8 cellular contexts compared by ENCODE assay signal in the genomic region with DNA sequence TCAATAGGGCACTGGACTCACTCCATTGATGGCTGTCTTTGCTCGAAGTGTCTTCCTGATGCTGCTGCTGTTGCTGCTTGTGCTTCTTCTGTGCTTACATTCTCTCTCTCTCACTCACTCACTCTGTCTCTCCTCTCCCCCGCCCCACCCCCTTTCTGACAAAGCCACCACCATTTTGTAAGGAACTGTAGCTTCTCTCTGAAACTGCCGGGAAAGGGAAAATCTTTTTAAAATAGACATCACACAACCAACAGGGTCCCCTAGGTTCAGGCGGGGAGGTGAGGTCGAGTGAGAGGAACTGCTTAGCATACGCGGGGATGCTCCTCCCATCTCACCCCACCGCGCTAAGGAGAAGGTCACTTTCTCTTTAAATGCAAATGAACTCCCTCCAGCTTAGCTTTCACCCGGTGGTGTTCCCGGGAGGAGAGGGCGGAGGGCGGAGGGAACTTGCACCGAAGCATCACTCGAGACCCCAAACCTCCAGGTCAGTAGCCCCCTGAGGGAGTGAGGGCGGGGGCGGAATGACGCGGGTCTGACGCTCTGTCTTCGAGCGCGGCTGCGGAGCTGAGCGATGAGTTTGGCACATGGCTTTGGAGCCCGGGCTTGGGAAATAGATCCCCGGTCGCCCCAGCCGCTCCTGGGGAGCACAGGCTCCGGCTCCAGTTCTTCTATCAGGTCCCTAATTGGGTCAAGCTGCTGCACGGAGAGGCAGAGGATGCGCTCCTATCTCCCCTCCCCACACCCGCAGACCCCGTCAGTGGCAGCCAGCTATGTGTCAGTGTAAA. TPM values are rescaled to one million over a fixed set of nuclear protein-coding genes. Genes with fewer than 3 reads are reported as not detected.
A peak's percentile ranks its signal among the peaks of the same experiment; 100 is the strongest.
DNase-seq lines count a peak whose midpoint lies in the region; ATAC-seq, FAIRE-seq and TF ChIP-seq lines count a peak whose summit lies in the region.

Gene CCDC28B (plus strand): TSS at position 370 of the 785 bp plus-strand sequence. CDS start 1,341 bp downstream, outside the sequence.

- peaks cover 16% of the 10 kb centered on the region for H3K36me3 Mint-ChIP-seq in activated T-cell treated with anti-CD3 and anti-CD28 coated beads, Interleukin-2, amount 50 U/mL, for 4 hours (ENCODE audit: insufficient read depth)
- H3K36me3 Mint-ChIP-seq in stimulated activated naive B cell treated with anti-CD40 and anti-IgM and Interleukin-4, amounts not matched to agents 10 μg/mL and 1 μg/mL and 100 μg/mL, for 72 hours, result peaks cover 42 to 55% of the 10 kb centered on the region in 2 donors

- H3K27ac Mint-ChIP-seq in stimulated activated naive B cell treated with anti-CD40 and anti-IgM and Interleukin-4, amounts not matched to agents 10 μg/mL and 1 μg/mL and 100 μg/mL, for 72 hours, result peak within 1 kb of the TSS; percentile 99

- H3K79me2 ChIP-seq in OCI-LY3 (ENCODE audit: low read length), result peaks cover 23% of the 10 kb centered on the region

- H3K27me3 ChIP-seq in OCI-LY3 (ENCODE audit: low read depth, low read length), result no peaks in the 10 kb centered on the region
- H3K27me3 ChIP-seq in esophagus (ENCODE audit: control insufficient read depth in 1 of 2, insufficient read depth in 2 of 2, low read length in 2 of 2), result no peaks in the 10 kb centered on the region

- peaks cover 40% of the 10 kb centered on the region for H3K4me1 ChIP-seq in OCI-LY3 (ENCODE audit: low read length)
- H3K4me1 ChIP-seq in esophagus (ENCODE audit: control insufficient read depth in 2 of 2, insufficient read depth in 2 of 2, low read length in 1 of 2), result peaks cover 11 to 13% of the 10 kb centered on the region in 2 donors

- FAIRE-seq in D721Med (lab: Jason Lieb, UNC), result no peak

- no peaks in the 10 kb centered on the region for H3K9me3 Mint-ChIP-seq in activated T-cell treated with anti-CD3 and anti-CD28 coated beads, Interleukin-2, amount 50 U/mL, for 4 hours
- no peaks in the 10 kb centered on the region for H3K9me3 Mint-ChIP-seq in stimulated activated naive B cell treated with anti-CD40 and anti-IgM and Interleukin-4, amounts not matched to agents 10 μg/mL and 1 μg/mL and 100 μg/mL, for 72 hours

- peak within 1 kb of the TSS; percentile 86 for H3K4me3 Mint-ChIP-seq in activated T-cell treated with anti-CD3 and anti-CD28 coated beads, Interleukin-2, amount 50 U/mL, for 4 hours
- peak within 1 kb of the TSS; percentile 83 to 91 for H3K4me3 Mint-ChIP-seq in stimulated activated naive B cell treated with anti-CD40 and anti-IgM and Interleukin-4, amounts not matched to agents 10 μg/mL and 1 μg/mL and 100 μg/mL, for 72 hours

- no peaks in the 10 kb centered on the region for H4K20me1 ChIP-seq in OCI-LY3 (ENCODE audit: insufficient read depth, low read length)

- TF ChIP-seq CTCF in D721Med (IDR thresholded peaks at IDR 0.05; ENCODE audit: insufficient read depth, missing control alignments) (no peak), OCI-LY3 (IDR thresholded peaks at IDR 0.05; ENCODE audit: low read depth, low read length) (no peak)

- ATAC-seq in activated T-cell treated with anti-CD3 and anti-CD28 coated beads, Interleukin-2, amount 50 U/mL, for 4 hours, result peak; percentile 45 to 47
- ATAC-seq in stimulated activated naive B cell treated with anti-CD40 and anti-IgM and Interleukin-4, amounts not matched to agents 10 μg/mL and 1 μg/mL and 100 μg/mL, for 72 hours (replicated peaks), result peak; percentile 59 to 61

- WGBS in esophagus, 2 donors, result 0 to 1% methylated on average over 34 of the region's 34 CpGs

- H3K27ac ChIP-seq in OCI-LY3 (ENCODE audit: low read length) (peak within 1 kb of the TSS; percentile 93), esophagus (ENCODE audit: low read depth in 2 of 2, low read length in 1 of 2) (peak within 1 kb of the TSS; percentile 68 to 71)

- peak within 1 kb of the TSS; percentile 81 for H3K4me2 ChIP-seq in OCI-LY3 (ENCODE audit: low read length)

- no peaks in the 10 kb centered on the region for H3K27me3 Mint-ChIP-seq in activated T-cell treated with anti-CD3 and anti-CD28 coated beads, Interleukin-2, amount 50 U/mL, for 4 hours (ENCODE audit: low read depth)
- H3K27me3 Mint-ChIP-seq in stimulated activated naive B cell treated with anti-CD40 and anti-IgM and Interleukin-4, amounts not matched to agents 10 μg/mL and 1 μg/mL and 100 μg/mL, for 72 hours, result no peaks in the 10 kb centered on the region

- H3K4me3 ChIP-seq in OCI-LY3 (ENCODE audit: low read length) (peak within 1 kb of the TSS; percentile 88), esophagus (ENCODE audit: low read depth in 1 of 2, low read length in 2 of 2) (peak within 1 kb of the TSS; percentile 58 to 63)

- DNase-seq in D721Med (ENCODE audit: insufficient read length, low spot score) (peak; percentile 94), HPDE6-E6E7 (ENCODE audit: extremely low spot score) (peak; percentile 58), mucosa of gallbladder (ENCODE audit: low spot score) (peak; percentile 38), cortex of kidney (lab: John Stamatoyannopoulos, UW) (no peak)
- peak; percentile 41 for DNase-seq in activated T-cell treated with anti-CD3 and anti-CD28 coated beads, Interleukin-2, amount 50 U/mL, for 4 hours
- DNase-seq in stimulated activated naive B cell treated with anti-CD40 and anti-IgM and Interleukin-4, amounts not matched to agents 10 μg/mL and 1 μg/mL and 100 μg/mL, for 72 hours, result peak; percentile 77

- H3K9ac ChIP-seq in OCI-LY3 (ENCODE audit: low read length), result peak within 1 kb of the TSS; percentile 76

- peak within 1 kb of the TSS; percentile 38; the same call in 1 of the 2 replicates for H2AFZ ChIP-seq in OCI-LY3 (ENCODE audit: low read depth, low read length)

- H3K9me3 ChIP-seq in OCI-LY3 (ENCODE audit: insufficient read depth, low read length) (no peaks in the 10 kb centered on the region), esophagus (ENCODE audit: control insufficient read depth in 2 of 2, insufficient read depth in 1 of 2, low read depth in 1 of 2, low read length in 1 of 2) (no peaks in the 10 kb centered on the region)

- H3K4me1 Mint-ChIP-seq in activated T-cell treated with anti-CD3 and anti-CD28 coated beads, Interleukin-2, amount 50 U/mL, for 4 hours (ENCODE audit: low read depth), result peaks cover 59% of the 10 kb centered on the region
- peaks cover 51 to 75% of the 10 kb centered on the region in 2 donors for H3K4me1 Mint-ChIP-seq in stimulated activated naive B cell treated with anti-CD40 and anti-IgM and Interleukin-4, amounts not matched to agents 10 μg/mL and 1 μg/mL and 100 μg/mL, for 72 hours

- H3K36me3 ChIP-seq in OCI-LY3 (replicated peaks; ENCODE audit: low read depth, low read length) (peaks cover 17% of the 10 kb centered on the region), esophagus (ENCODE audit: control insufficient read depth in 2 of 2, insufficient read depth in 2 of 2, low read length in 1 of 2) (peaks cover 1 to 16% of the 10 kb centered on the region in 2 donors)

RNA-seq across cellular contexts. Expression of gene CCDC28B, which starts in this region (rescaled TPM):
- total RNA-seq in activated T-cell treated with anti-CD3 and anti-CD28 coated beads, Interleukin-2, amount 50 U/mL, for 4 hours, result 10 to 100 TPM in 1 of 3 donors, 1 to 10 TPM in 2; 6.7 to 10.0 (median 7.8) TPM
- 1 to 10 TPM; 2.7 to 2.9 TPM for polyA plus RNA-seq in esophagus
- 12.1 TPM for total RNA-seq in mucosa of gallbladder
